In genomic region chr11:60455531-60456042, GRCh38 we compare ENCODE assay signal across 1 cellular context.
TF ChIP-seq lines count a peak whose summit lies in the region.

Gene MS4A1, plus strand, starts transcription at chr11:60455847. Its CDS starts 6,528 bp downstream, at chr11:60462375.

TF ChIP-seq in GM12878, 131 proteins besides CTCF, POLR2A, EP300 and RAD21 (continued from another document and continues in another):
- TF ChIP-seq, protein P1, sequence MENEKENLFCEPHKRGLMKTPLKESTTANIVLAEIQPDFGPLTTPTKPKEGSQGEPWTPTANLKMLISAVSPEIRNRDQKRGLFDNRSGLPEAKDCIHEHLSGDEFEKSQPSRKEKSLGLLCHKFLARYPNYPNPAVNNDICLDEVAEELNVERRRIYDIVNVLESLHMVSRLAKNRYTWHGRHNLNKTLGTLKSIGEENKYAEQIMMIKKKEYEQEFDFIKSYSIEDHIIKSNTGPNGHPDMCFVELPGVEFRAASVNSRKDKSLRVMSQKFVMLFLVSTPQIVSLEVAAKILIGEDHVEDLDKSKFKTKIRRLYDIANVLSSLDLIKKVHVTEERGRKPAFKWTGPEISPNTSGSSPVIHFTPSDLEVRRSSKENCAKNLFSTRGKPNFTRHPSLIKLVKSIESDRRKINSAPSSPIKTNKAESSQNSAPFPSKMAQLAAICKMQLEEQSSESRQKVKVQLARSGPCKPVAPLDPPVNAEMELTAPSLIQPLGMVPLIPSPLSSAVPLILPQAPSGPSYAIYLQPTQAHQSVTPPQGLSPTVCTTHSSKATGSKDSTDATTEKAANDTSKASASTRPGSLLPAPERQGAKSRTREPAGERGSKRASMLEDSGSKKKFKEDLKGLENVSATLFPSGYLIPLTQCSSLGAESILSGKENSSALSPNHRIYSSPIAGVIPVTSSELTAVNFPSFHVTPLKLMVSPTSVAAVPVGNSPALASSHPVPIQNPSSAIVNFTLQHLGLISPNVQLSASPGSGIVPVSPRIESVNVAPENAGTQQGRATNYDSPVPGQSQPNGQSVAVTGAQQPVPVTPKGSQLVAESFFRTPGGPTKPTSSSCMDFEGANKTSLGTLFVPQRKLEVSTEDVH (IDR thresholded peaks at IDR 0.05; ENCODE audit: low read depth, partially characterized antibody), result peak; percentile 3
- TF ChIP-seq KAT2A (conservative IDR thresholded peaks at IDR 0.05; ENCODE audit: control insufficient read depth, low read depth, low read length), result no peak
- TF ChIP-seq BHLHE40 (IDR thresholded peaks at IDR 0.05; ENCODE audit: borderline replicate concordance in 1 of 2, low read depth in 2 of 2, low read length in 1 of 2), result peak; percentile 94 to 95
- 0 out of 2 replicates have a peak, but pooled peaks have one; percentile 31 for TF ChIP-seq NKRF (conservative IDR thresholded peaks at IDR 0.05)
- no peak; a peak in 1 of 4 replicates for TF ChIP-seq CEBPB (IDR thresholded peaks at IDR 0.05; ENCODE audit: borderline replicate concordance in 1 of 2, low read depth in 2 of 2, low read length in 2 of 2)
- TF ChIP-seq CREM (IDR thresholded peaks at IDR 0.05; ENCODE audit: low read depth), result peak; percentile 82
- TF ChIP-seq EED (IDR thresholded peaks at IDR 0.05; ENCODE audit: low read depth), result peak; percentile 80
- peak; percentile 76 for TF ChIP-seq BCL3 (IDR thresholded peaks at IDR 0.05; ENCODE audit: borderline replicate concordance, insufficient read depth, low read depth, low read length, poor library complexity, severe bottlenecking)
- TF ChIP-seq SIN3A (IDR thresholded peaks at IDR 0.05; ENCODE audit: low read depth, low read length), result no peak
- no peak for TF ChIP-seq SUPT20H (IDR thresholded peaks at IDR 0.05; ENCODE audit: borderline replicate concordance, control insufficient read depth, low read depth, low read length)
- TF ChIP-seq RB1 (IDR thresholded peaks at IDR 0.05; ENCODE audit: borderline replicate concordance), result peak; percentile 68; the same call in 1 of the 2 replicates
- peak in 1 of 2 experiments; percentile 45; a peak in 1 of 3 replicates for TF ChIP-seq EGR1 (IDR thresholded peaks at IDR 0.05; ENCODE audit: borderline replicate concordance in 1 of 2, low read depth in 2 of 2, low read length in 2 of 2)
- TF ChIP-seq ATF7 (IDR thresholded peaks at IDR 0.05; ENCODE audit: low read depth), result peak; percentile 92
- TF ChIP-seq HDAC2 (IDR thresholded peaks at IDR 0.05), result no peak
- TF ChIP-seq, protein P2, sequence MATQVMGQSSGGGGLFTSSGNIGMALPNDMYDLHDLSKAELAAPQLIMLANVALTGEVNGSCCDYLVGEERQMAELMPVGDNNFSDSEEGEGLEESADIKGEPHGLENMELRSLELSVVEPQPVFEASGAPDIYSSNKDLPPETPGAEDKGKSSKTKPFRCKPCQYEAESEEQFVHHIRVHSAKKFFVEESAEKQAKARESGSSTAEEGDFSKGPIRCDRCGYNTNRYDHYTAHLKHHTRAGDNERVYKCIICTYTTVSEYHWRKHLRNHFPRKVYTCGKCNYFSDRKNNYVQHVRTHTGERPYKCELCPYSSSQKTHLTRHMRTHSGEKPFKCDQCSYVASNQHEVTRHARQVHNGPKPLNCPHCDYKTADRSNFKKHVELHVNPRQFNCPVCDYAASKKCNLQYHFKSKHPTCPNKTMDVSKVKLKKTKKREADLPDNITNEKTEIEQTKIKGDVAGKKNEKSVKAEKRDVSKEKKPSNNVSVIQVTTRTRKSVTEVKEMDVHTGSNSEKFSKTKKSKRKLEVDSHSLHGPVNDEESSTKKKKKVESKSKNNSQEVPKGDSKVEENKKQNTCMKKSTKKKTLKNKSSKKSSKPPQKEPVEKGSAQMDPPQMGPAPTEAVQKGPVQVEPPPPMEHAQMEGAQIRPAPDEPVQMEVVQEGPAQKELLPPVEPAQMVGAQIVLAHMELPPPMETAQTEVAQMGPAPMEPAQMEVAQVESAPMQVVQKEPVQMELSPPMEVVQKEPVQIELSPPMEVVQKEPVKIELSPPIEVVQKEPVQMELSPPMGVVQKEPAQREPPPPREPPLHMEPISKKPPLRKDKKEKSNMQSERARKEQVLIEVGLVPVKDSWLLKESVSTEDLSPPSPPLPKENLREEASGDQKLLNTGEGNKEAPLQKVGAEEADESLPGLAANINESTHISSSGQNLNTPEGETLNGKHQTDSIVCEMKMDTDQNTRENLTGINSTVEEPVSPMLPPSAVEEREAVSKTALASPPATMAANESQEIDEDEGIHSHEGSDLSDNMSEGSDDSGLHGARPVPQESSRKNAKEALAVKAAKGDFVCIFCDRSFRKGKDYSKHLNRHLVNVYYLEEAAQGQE (IDR thresholded peaks at IDR 0.05; ENCODE audit: low read depth, low read length), result peak; percentile 32; the same call in 1 of the 2 replicates
- peak; percentile 68; the same call in 1 of the 2 replicates for TF ChIP-seq CBX5 (IDR thresholded peaks at IDR 0.05; ENCODE audit: low read depth)
- TF ChIP-seq NR2C2 (IDR thresholded peaks at IDR 0.05; ENCODE audit: borderline replicate concordance, control insufficient read depth, insufficient read length, low read depth), result no peak
- TF ChIP-seq IKZF1 (conservative IDR thresholded peaks at IDR 0.05), result peak; percentile 95
- peak; percentile 94 for TF ChIP-seq SMAD1 (IDR thresholded peaks at IDR 0.05; ENCODE audit: low read depth, partially characterized antibody)
- TF ChIP-seq PML (IDR thresholded peaks at IDR 0.05; ENCODE audit: low read length), result peak; percentile 80
- no peak for TF ChIP-seq NRF1 (conservative IDR thresholded peaks at IDR 0.05; ENCODE audit: low read depth, low read length)
- no peak; the same call in 1 of the 2 replicates for TF ChIP-seq SMARCA5 (IDR thresholded peaks at IDR 0.05)
- TF ChIP-seq IKZF2 (IDR thresholded peaks at IDR 0.05), result peak; percentile 87 to 94
- TF ChIP-seq RCOR1 (conservative IDR thresholded peaks at IDR 0.05; ENCODE audit: low read depth, low read length), result peak; percentile 92; the same call in 1 of the 2 replicates
- peak; percentile 81; the same call in 1 of the 2 replicates for TF ChIP-seq MYB (IDR thresholded peaks at IDR 0.05; ENCODE audit: borderline replicate concordance, low read depth, low read length)
- TF ChIP-seq SPI1 (IDR thresholded peaks at IDR 0.05; ENCODE audit: borderline replicate concordance, insufficient read depth, low read depth, low read length), result peak; percentile 99
- TF ChIP-seq NR2C1 (IDR thresholded peaks at IDR 0.05), result no peak
- TF ChIP-seq HDGF (IDR thresholded peaks at IDR 0.05), result no peak
- TF ChIP-seq MAX (IDR thresholded peaks at IDR 0.05; ENCODE audit: low read depth, low read length), result 0 out of 2 replicates have a peak, but pooled peaks have one; percentile 32
- TF ChIP-seq YY1 (IDR thresholded peaks at IDR 0.05; ENCODE audit: low read depth, low read length), result 0 out of 2 replicates have a peak, but pooled peaks have one; percentile 33
- TF ChIP-seq NBN (IDR thresholded peaks at IDR 0.05), result peak; percentile 96
- TF ChIP-seq, protein P3, sequence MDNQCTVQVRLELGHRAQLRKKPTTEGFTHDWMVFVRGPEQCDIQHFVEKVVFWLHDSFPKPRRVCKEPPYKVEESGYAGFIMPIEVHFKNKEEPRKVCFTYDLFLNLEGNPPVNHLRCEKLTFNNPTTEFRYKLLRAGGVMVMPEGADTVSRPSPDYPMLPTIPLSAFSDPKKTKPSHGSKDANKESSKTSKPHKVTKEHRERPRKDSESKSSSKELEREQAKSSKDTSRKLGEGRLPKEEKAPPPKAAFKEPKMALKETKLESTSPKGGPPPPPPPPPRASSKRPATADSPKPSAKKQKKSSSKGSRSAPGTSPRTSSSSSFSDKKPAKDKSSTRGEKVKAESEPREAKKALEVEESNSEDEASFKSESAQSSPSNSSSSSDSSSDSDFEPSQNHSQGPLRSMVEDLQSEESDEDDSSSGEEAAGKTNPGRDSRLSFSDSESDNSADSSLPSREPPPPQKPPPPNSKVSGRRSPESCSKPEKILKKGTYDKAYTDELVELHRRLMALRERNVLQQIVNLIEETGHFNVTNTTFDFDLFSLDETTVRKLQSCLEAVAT (IDR thresholded peaks at IDR 0.05), result peak; percentile 85
- no peak for TF ChIP-seq CBX3 (IDR thresholded peaks at IDR 0.05; ENCODE audit: borderline replicate concordance, low read depth)
- no peak for TF ChIP-seq NFYA (IDR thresholded peaks at IDR 0.05; ENCODE audit: borderline replicate concordance, low read depth, low read length)
- TF ChIP-seq, protein P4, sequence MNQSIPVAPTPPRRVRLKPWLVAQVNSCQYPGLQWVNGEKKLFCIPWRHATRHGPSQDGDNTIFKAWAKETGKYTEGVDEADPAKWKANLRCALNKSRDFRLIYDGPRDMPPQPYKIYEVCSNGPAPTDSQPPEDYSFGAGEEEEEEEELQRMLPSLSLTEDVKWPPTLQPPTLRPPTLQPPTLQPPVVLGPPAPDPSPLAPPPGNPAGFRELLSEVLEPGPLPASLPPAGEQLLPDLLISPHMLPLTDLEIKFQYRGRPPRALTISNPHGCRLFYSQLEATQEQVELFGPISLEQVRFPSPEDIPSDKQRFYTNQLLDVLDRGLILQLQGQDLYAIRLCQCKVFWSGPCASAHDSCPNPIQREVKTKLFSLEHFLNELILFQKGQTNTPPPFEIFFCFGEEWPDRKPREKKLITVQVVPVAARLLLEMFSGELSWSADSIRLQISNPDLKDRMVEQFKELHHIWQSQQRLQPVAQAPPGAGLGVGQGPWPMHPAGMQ (IDR thresholded peaks at IDR 0.05; ENCODE audit: borderline replicate concordance), result no peak
- no peak for TF ChIP-seq SMC3 (IDR thresholded peaks at IDR 0.05; ENCODE audit: borderline replicate concordance, low read length)
- no peak for TF ChIP-seq ZNF592 (IDR thresholded peaks at IDR 0.05)
- TF ChIP-seq, protein P5, sequence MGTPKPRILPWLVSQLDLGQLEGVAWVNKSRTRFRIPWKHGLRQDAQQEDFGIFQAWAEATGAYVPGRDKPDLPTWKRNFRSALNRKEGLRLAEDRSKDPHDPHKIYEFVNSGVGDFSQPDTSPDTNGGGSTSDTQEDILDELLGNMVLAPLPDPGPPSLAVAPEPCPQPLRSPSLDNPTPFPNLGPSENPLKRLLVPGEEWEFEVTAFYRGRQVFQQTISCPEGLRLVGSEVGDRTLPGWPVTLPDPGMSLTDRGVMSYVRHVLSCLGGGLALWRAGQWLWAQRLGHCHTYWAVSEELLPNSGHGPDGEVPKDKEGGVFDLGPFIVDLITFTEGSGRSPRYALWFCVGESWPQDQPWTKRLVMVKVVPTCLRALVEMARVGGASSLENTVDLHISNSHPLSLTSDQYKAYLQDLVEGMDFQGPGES (IDR thresholded peaks at IDR 0.05), result no peak
- peak; percentile 48; the same call in 1 of the 2 replicates for TF ChIP-seq GABPA (IDR thresholded peaks at IDR 0.05; ENCODE audit: low read depth)
- TF ChIP-seq RFX5 (IDR thresholded peaks at IDR 0.05; ENCODE audit: low read depth, low read length), result no peak
- no peak; the same call in 1 of the 2 replicates for TF ChIP-seq STAT1 (conservative IDR thresholded peaks at IDR 0.05)
